ENCODE assay signal across 1 cellular context in genomic region chr7:154960063-154960790, GRCh38.
TF ChIP-seq lines count a peak whose summit lies in the region.

No MANE protein-coding gene starts in this region.

TF ChIP-seq in liver, 16 proteins besides CTCF, POLR2A, EP300 and RAD21 (continued from another document):
- TF ChIP-seq, protein P1, sequence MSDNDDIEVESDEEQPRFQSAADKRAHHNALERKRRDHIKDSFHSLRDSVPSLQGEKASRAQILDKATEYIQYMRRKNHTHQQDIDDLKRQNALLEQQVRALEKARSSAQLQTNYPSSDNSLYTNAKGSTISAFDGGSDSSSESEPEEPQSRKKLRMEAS (IDR thresholded peaks at IDR 0.05): peak; percentile 22
- peak; percentile 60 to 63 for TF ChIP-seq HNF4A (conservative IDR thresholded peaks at IDR 0.05)
- no peak for TF ChIP-seq HNF4G (IDR thresholded peaks at IDR 0.05)
- TF ChIP-seq SP1 (IDR thresholded peaks at IDR 0.05): peak; percentile 28
- no peak for TF ChIP-seq ZBTB33 (IDR thresholded peaks at IDR 0.05)
- no peak for TF ChIP-seq GABPA (IDR thresholded peaks at IDR 0.05 in 1 of 2, conservative IDR thresholded peaks at IDR 0.05 in 1 of 2)
- no peak for TF ChIP-seq TAF1 (conservative IDR thresholded peaks at IDR 0.05)
- TF ChIP-seq JUND (IDR thresholded peaks at IDR 0.05): no peak
- no peak for TF ChIP-seq EGR1 (IDR thresholded peaks at IDR 0.05; ENCODE audit: low read depth in 2 of 2)
- peak; percentile 79 to 83 for TF ChIP-seq RXRA (IDR thresholded peaks at IDR 0.05)
- peak; percentile 13 for TF ChIP-seq FOXA1 (IDR thresholded peaks at IDR 0.05)
- TF ChIP-seq YY1 (IDR thresholded peaks at IDR 0.05): peak; percentile 52
